Comparison of ENCODE assay signal across 22 cellular contexts in the genomic region with DNA sequence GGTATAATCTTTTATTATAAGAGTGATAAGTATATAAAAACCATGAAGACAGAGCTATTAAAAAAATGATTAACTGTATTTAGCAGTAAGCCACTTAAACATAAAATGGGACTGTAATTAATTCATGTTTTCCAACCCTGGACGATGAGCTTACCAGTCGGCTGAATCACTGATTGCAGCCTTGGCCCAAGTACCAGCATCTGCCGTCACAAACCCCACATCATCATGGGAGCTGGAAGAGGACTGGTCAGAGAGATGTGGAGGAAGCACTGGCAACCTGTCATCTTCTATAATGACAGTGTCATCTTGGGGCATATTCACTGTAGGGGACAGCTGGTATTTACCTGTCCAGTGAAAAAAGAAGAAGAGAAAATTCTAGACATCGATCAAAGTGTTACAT.
DNase-seq lines count a peak whose midpoint lies in the region; ATAC-seq and TF ChIP-seq lines count a peak whose summit lies in the region.
"Had no signal": no experiment of that assay in that cellular context is flagged by ENCODE, and none has a peak within 500 bp of the region (broad histone marks: within the 10 kb centered on the region; RNA-seq: fewer than 3 reads in every experiment).

No MANE protein-coding gene starts in this region.

- H3K9me2 ChIP-seq in PC-3 (replicated peaks; ENCODE audit: low read length) = no peaks in the 10 kb centered on the region

- H3K9me3 ChIP-seq in adipocyte (ENCODE audit: control insufficient read depth, low read length) (no peaks in the 10 kb centered on the region), PC-3 (ENCODE audit: low read length) (no peaks in the 10 kb centered on the region)
- H3K9me3 ChIP-seq: breast epithelium, thyroid gland had no signal

- H3K27ac ChIP-seq in ACC112 (ENCODE audit: low read depth, low read length) (peak overlapping the region; percentile 0; the same call in 1 of the 2 replicates), PC-3 (ENCODE audit: low read length) (no peak overlapping the region)
- H3K27ac ChIP-seq: breast epithelium, foreskin keratinocyte, thyroid gland had no signal

- BruUV-seq in PC-3 (replicated peaks; lab: Mats Ljungman, UMichigan) = no TSS peak

- H3K4me3 ChIP-seq in ACC112 (ENCODE audit: low read depth, low read length) (peak overlapping the region; percentile 24), adipocyte (ENCODE audit: low read length) (peak overlapping the region; percentile 10), PC-3 (ENCODE audit: low read length) (no peak overlapping the region)
- H3K4me3 ChIP-seq: breast epithelium, K562, thyroid gland had no signal

- H3K4me2 ChIP-seq in PC-3 (ENCODE audit: low read length) = no peak overlapping the region

- no peaks in the 10 kb centered on the region for H3K79me2 ChIP-seq in ACC112 (ENCODE audit: control insufficient read depth, insufficient read depth, low read length, unreplicated experiment)
- no peaks in the 10 kb centered on the region for H3K79me2 ChIP-seq in PC-3 (ENCODE audit: low read length)

- intact Hi-C loops in posterior vena cava (cut with DNase I) = no loop called here
- intact Hi-C loops in PC-3 (cut with micrococcal nuclease) = no loop called here

- H3K36me3 ChIP-seq in ACC112 (ENCODE audit: insufficient read depth, low read length) (no peaks in the 10 kb centered on the region), adipocyte (ENCODE audit: control insufficient read depth, insufficient read depth, low read length, severe bottlenecking) (no peaks in the 10 kb centered on the region), PC-3 (ENCODE audit: low read depth, low read length) (no peaks in the 10 kb centered on the region; the same call in 1 of the 2 replicates)
- H3K36me3 ChIP-seq: breast epithelium, thyroid gland had no signal

- no peak for TF ChIP-seq CTCF in PC-3 (conservative IDR thresholded peaks at IDR 0.05; ENCODE audit: low read depth, low read length)

- peaks cover 67% of the 10 kb centered on the region for H3K4me1 ChIP-seq in ACC112 (ENCODE audit: control insufficient read depth, insufficient read depth, low read length, unreplicated experiment)
- H3K4me1 ChIP-seq in adipocyte (ENCODE audit: control insufficient read depth, insufficient read depth, low read length) = peaks cover 32% of the 10 kb centered on the region
- H3K4me1 ChIP-seq in PC-3 (ENCODE audit: insufficient read depth, low read length) = peaks cover 16% of the 10 kb centered on the region
- H3K4me1 ChIP-seq: breast epithelium, foreskin keratinocyte, thyroid gland had no signal

- no peak for ATAC-seq in GM18868 (IDR thresholded peaks at IDR 0.05; ENCODE audit: unreplicated experiment)
- ATAC-seq in PC-3 = no peak
- ATAC-seq: activated naive CD8-positive, alpha-beta T cell treated with anti-CD3 and anti-CD28 coated beads, Interleukin-2, amount 50 U/mL, for 24 hours; foreskin keratinocyte; K562 had no signal

- POLR2A ChIA-PET in PC-3 (lab: Charles Lee; ENCODE audit: unreplicated experiment) = no interaction called here

- peak; percentile 52 for DNase-seq in AG20443 (ENCODE audit: low spot score)
- DNase-seq in adipocyte (ENCODE audit: low read depth) = no peak
- DNase-seq in myocyte (ENCODE audit: low read depth) = peak; percentile 10
- no peak for DNase-seq in posterior vena cava (ENCODE audit: low spot score)
- DNase-seq in HuH-7 (ENCODE audit: low spot score) = no peak
- DNase-seq in PC-3 = no peak
- DNase-seq: activated CD4-positive, alpha-beta T cell treated with anti-CD3 and anti-CD28 coated beads, Interleukin-2, amount 50 U/mL, for 1 hour; activated effector memory CD4-positive, alpha-beta T cell treated with anti-CD3 and anti-CD28 coated beads, Interleukin-2, amount 50 U/mL, for 16 hours; activated naive CD8-positive, alpha-beta T cell treated with anti-CD3 and anti-CD28 coated beads, Interleukin-2, amount 50 U/mL, for 24 hours; foreskin keratinocyte; hypothalamus; NCI-H2029 treated with DMSO at 0.1 percent for 48 hours; NCI-H510A treated with DMSO at 0.1 percent for 48 hours; nephron progenitor cell; SHP77; small intestine; stimulated activated naive CD4-positive, alpha-beta T cell treated with Interleukin-2 at 50 U/mL for 16 hours; thyroid gland had no signal

- no peaks in the 10 kb centered on the region for H3F3A ChIP-seq in PC-3 (ENCODE audit: low read length, unreplicated experiment)

- CTCF ChIA-PET in PC-3 (lab: Charles Lee) = interaction anchor here (0.6 kb wide), 1 partner anchor 84 kb away, joined by 5 read pairs; no protein-coding TSS in a partner anchor

- H3K27me3 ChIP-seq in ACC112 (ENCODE audit: insufficient read depth, low read length) = no peaks in the 10 kb centered on the region
- no peaks in the 10 kb centered on the region for H3K27me3 ChIP-seq in adipocyte (replicated peaks; ENCODE audit: control insufficient read depth, insufficient read depth, low read length)
- H3K27me3 ChIP-seq in PC-3 (ENCODE audit: low read length) = no peaks in the 10 kb centered on the region
- H3K27me3 ChIP-seq: breast epithelium, foreskin keratinocyte, thyroid gland had no signal

- H3K9ac ChIP-seq in adipocyte (ENCODE audit: low read length) (no peak overlapping the region), PC-3 (ENCODE audit: low read length) (no peak overlapping the region)

- no peaks in the 10 kb centered on the region for H4K20me1 ChIP-seq in PC-3 (ENCODE audit: low read length)

- H2AFZ ChIP-seq in ACC112 (ENCODE audit: low read length, unreplicated experiment) (no peak overlapping the region), PC-3 (ENCODE audit: low read length) (no peak overlapping the region)

Comparison
In these comparisons a context has a peak if more than half of its experiments do, and no peak if none do; other contexts are left out.
1. DNase-seq: peak in AG20443 (single experiment) and myocyte (single experiment); none in adipocyte (single experiment), posterior vena cava (single experiment), HuH-7 (single experiment) and PC-3 (single experiment).